ENCODE assay signal across 9 cellular contexts in the genomic region with DNA sequence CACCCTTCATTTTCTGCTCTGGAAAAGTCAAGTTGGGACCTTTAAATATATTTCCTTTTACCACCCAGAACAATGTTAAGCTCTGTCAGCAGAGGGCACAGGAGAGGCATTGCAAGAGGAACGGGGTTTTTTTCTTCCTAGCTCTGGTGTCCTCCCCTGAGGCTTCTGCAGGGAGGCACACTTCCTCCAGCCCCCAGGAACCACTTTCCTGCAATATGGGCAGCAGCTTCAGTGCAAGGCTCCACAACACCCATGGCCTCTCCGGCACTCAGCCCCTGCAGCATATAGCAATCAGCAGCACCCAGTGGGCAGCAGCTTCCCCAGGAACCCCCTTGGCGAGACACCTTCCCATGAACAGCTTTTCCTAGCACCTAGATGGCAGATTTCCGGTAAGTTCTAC.
DNase-seq lines count a peak whose midpoint lies in the region; ATAC-seq and TF ChIP-seq lines count a peak whose summit lies in the region.
"Had no signal": no experiment of that assay in that cellular context is flagged by ENCODE, and none has a peak within 500 bp of the region (broad histone marks: within the 10 kb centered on the region; RNA-seq: fewer than 3 reads in every experiment).

No MANE protein-coding gene starts in this region.

- no peaks in the 10 kb centered on the region for H3K36me3 Mint-ChIP-seq in CD14-positive monocyte

- no peaks in the 10 kb centered on the region for H3K4me1 Mint-ChIP-seq in CD14-positive monocyte

- DNase-seq in CD14-positive monocyte (ENCODE audit: low spot score) = no peak
- peak; percentile 46 for DNase-seq in MV-4-11 (lab: John Stamatoyannopoulos, UW)
- DNase-seq in choroid plexus epithelial cell (ENCODE audit: low read depth) = peak; percentile 46
- no peak for DNase-seq in psoas muscle
- no peak for DNase-seq in C1 segment of cervical spinal cord (lab: John Stamatoyannopoulos, UW)
- no peak for DNase-seq in effector CD8-positive, alpha-beta T cell (lab: John Stamatoyannopoulos, UW)
- no peak for DNase-seq in posterior cingulate gyrus

- peaks cover 0 to 3% (median 0%) of the 10 kb centered on the region in 3 donors for H3K27me3 Mint-ChIP-seq in CD14-positive monocyte (ENCODE audit: low read depth in 3 of 3)

- no peak overlapping the region for H3K27ac ChIP-seq in psoas muscle
- H3K27ac ChIP-seq: SJSA1 had no signal

- H3K27ac Mint-ChIP-seq in CD14-positive monocyte = no peak overlapping the region

- ATAC-seq in GM18502 (IDR thresholded peaks at IDR 0.05; ENCODE audit: poor library complexity, unreplicated experiment) (peak; percentile 59), psoas muscle (no peak)

- H3K4me3 Mint-ChIP-seq in CD14-positive monocyte = no peak overlapping the region

- 41 to 45% (median 44%) methylated on average over 4 of the region's 4 CpGs for WGBS in psoas muscle, 3 donors

- H3K9me3 ChIP-seq in psoas muscle = no peaks in the 10 kb centered on the region
- H3K9me3 ChIP-seq: SJSA1 had no signal

- H3K4me3 ChIP-seq in choroid plexus epithelial cell (ENCODE audit: low read depth, low read length) = no peak overlapping the region
- no peak overlapping the region for H3K4me3 ChIP-seq in psoas muscle
- H3K4me3 ChIP-seq: SJSA1 had no signal

- intact Hi-C loops in CD14-positive monocyte (cut with micrococcal nuclease) = loop anchor here (10.0 kb wide), 1 partner anchor 92 kb away; no protein-coding TSS in a partner anchor
- intact Hi-C loops in psoas muscle (cut with DNase I) = loop anchor here in 1 of 2 donors (2.0 kb wide), 1 partner anchor 92 kb away; no protein-coding TSS in a partner anchor
- intact Hi-C loops in posterior cingulate gyrus (cut with DNase I) = no loop called here

- no peaks in the 10 kb centered on the region for H3K9me3 Mint-ChIP-seq in CD14-positive monocyte

- H3K4me1 ChIP-seq in psoas muscle = no peaks in the 10 kb centered on the region
- H3K4me1 ChIP-seq: SJSA1 had no signal

- TF ChIP-seq CTCF in CD14-positive monocyte (IDR thresholded peaks at IDR 0.05) = peak; percentile 49
- TF ChIP-seq CTCF in choroid plexus epithelial cell (conservative IDR thresholded peaks at IDR 0.05; ENCODE audit: low read depth, low read length) = peak; percentile 60
- peak; percentile 19 for TF ChIP-seq CTCF in psoas muscle (IDR thresholded peaks at IDR 0.05)

- H3K27me3 ChIP-seq in psoas muscle (ENCODE audit: insufficient read depth in 3 of 3, low read length in 2 of 3) = no peaks in the 10 kb centered on the region
- H3K27me3 ChIP-seq: SJSA1 had no signal

- H3K36me3 ChIP-seq in psoas muscle (ENCODE audit: insufficient read depth in 1 of 2, low read depth in 1 of 2) = no peaks in the 10 kb centered on the region
- H3K36me3 ChIP-seq: SJSA1 had no signal

Comparison
In these comparisons a context has a peak if more than half of its experiments do, and no peak if none do; other contexts are left out.
1. DNase-seq: peak in MV-4-11 (single experiment) and choroid plexus epithelial cell (single experiment); none in CD14-positive monocyte (single experiment), psoas muscle (0 of 2), C1 segment of cervical spinal cord (0 of 14), effector CD8-positive, alpha-beta T cell (single experiment) and posterior cingulate gyrus (0 of 10).
2. Peak in every context shown above with its lines, with median percentiles within 50 percentile points of each other: CTCF ChIP-seq.